In the genomic region with DNA sequence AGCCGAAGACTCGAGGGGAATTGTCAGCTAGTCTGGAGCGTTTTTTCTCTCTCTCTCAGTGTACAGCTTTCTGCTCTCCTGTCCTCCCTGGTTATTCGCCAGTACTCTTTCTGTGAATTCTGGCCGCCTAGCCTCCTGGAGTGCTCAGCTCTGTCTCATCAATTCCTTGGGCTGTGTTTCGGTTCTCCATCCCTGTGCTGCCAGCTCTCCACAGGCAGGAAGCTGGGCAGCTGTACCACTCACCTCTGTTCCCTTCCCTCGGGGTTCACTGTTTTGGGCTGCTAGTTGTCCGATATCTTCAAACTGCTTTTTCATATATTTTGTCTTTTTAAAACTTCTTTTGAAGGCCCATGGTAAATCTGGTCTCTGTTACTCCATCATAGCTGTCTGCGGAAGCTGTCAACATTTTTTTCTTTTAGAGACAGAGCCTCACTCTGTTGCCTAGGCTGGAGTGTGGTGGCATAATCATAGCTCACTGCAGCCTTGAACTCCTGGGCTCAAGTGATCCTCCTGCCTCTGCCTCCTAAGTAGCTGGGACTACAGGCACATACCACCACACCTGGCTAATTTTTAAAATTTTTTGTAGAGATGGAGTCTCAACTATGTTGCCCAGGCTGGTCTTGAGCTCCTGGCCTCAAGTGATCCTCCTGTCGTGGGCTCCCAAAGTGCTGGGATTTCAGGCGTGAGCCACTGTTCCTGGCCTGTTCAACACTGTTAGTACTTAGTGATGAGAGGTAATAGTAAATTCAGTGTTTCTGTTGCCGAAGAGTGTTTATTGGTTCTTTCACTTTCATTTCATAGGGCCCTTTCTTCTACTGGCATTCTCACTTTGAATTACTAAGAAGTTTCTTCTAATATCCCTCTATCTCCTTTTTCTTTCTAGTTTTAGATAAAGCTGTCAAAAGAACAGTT, we compare ENCODE assay signal across 10 cellular contexts. TPM values are rescaled to one million over a fixed set of nuclear protein-coding genes. Genes with fewer than 3 reads are reported as not detected.
DNase-seq lines count a peak whose midpoint lies in the region; ATAC-seq and TF ChIP-seq lines count a peak whose summit lies in the region.
"Had no signal": no experiment of that assay in that cellular context is flagged by ENCODE, and none has a peak within 500 bp of the region (broad histone marks: within the 10 kb centered on the region; RNA-seq: fewer than 3 reads in every experiment).

No MANE protein-coding gene starts in this region.

- CTCF ChIA-PET in A673 (lab: Charles Lee), result no interaction called here

- no peaks in the 10 kb centered on the region for H3K9me3 Mint-ChIP-seq in naive B cell

- no peak for TF ChIP-seq CTCF in Peyer's patch (IDR thresholded peaks at IDR 0.05)
- no peak for TF ChIP-seq CTCF in A673 (conservative IDR thresholded peaks at IDR 0.05; ENCODE audit: low read depth, low read length)

- peak overlapping the region; percentile 26 to 91 (median 72) for H3K27ac Mint-ChIP-seq in naive B cell
- H3K27ac Mint-ChIP-seq: progenitor cell of endocrine pancreas had no signal

- no peak for DNase-seq in Peyer's patch
- no peak for DNase-seq in naive B cell
- no peak for DNase-seq in NCI-H524 treated with DMSO at 0.1 percent for 48 hours (lab: John Stamatoyannopoulos, UW)
- DNase-seq in NCI-H187 (lab: John Stamatoyannopoulos, UW), result no peak
- no peak for DNase-seq in NCI-H1092 treated with DMSO at 0.1 percent for 48 hours (lab: John Stamatoyannopoulos, UW)
- DNase-seq in A673 (ENCODE audit: low spot score), result no peak
- DNase-seq: SW 1271 had no signal

- peaks cover 0 to 3% of the 10 kb centered on the region in 2 donors for H3K36me3 Mint-ChIP-seq in naive B cell

- H3K4me1 ChIP-seq in Peyer's patch (peaks cover 0 to 9% (median 0%) of the 10 kb centered on the region in 4 donors), A673 (ENCODE audit: insufficient read depth, low read length, poor library complexity, severe bottlenecking) (no peaks in the 10 kb centered on the region)

- H3K36me3 ChIP-seq in Peyer's patch, result peaks cover 0 to 8% (median 0%) of the 10 kb centered on the region in 3 donors
- peaks cover 5% of the 10 kb centered on the region for H3K36me3 ChIP-seq in A673 (ENCODE audit: insufficient read depth, low read length, poor library complexity, severe bottlenecking)

- H3K4me3 ChIP-seq in Peyer's patch (peak overlapping the region in 3 of 4 donors; percentile 6 to 29 (median 26)), A673 (ENCODE audit: low read depth, low read length, poor library complexity, severe bottlenecking) (no peak overlapping the region)

- peak overlapping the region; percentile 42 to 82 (median 71) for H3K4me3 Mint-ChIP-seq in naive B cell

- ATAC-seq in GM18511 (IDR thresholded peaks at IDR 0.05; ENCODE audit: unreplicated experiment) (peak; percentile 90), GM21737 (IDR thresholded peaks at IDR 0.05; ENCODE audit: unreplicated experiment) (peak; percentile 81), naive B cell (ENCODE audit: low read depth in 2 of 2) (no peak)

- H3K27me3 Mint-ChIP-seq in naive B cell, result no peaks in the 10 kb centered on the region
- H3K27me3 Mint-ChIP-seq: progenitor cell of endocrine pancreas had no signal

- peaks cover 15 to 22% (median 17%) of the 10 kb centered on the region in 3 donors for H3K4me1 Mint-ChIP-seq in naive B cell

- intact Hi-C loops in A673 (cut with micrococcal nuclease; ENCODE audit: unreplicated experiment), result no loop called here

- POLR2A ChIA-PET in A673 (lab: Charles Lee; ENCODE audit: low non-redundant PET), result no interaction called here

- no peak for TF ChIP-seq POLR2A in Peyer's patch (IDR thresholded peaks at IDR 0.05)

- H3K27me3 ChIP-seq in Peyer's patch, result no peaks in the 10 kb centered on the region
- H3K27me3 ChIP-seq in A673 (replicated peaks; ENCODE audit: insufficient read depth, low read depth, low read length, poor library complexity), result no peaks in the 10 kb centered on the region

- BruUV-seq in A673 (replicated peaks; lab: Mats Ljungman, UMichigan), result no TSS peak

- H3K9me3 ChIP-seq in Peyer's patch, result no peaks in the 10 kb centered on the region
- no peaks in the 10 kb centered on the region for H3K9me3 ChIP-seq in A673 (ENCODE audit: low read depth, low read length, poor library complexity, severe bottlenecking)

- H3K27ac ChIP-seq in Peyer's patch, result peak overlapping the region in 1 of 4 donors; percentile 23
- H3K27ac ChIP-seq in A673 (ENCODE audit: low read depth, low read length, poor library complexity, severe bottlenecking), result no peak overlapping the region

RNA-seq across cellular contexts. Expression of gene ZCCHC4, which starts 18.6 kb away (rescaled TPM):
- total RNA-seq in Peyer's patch (10 to 100 TPM; 14.7 to 55.3 (median 19.8) TPM), A673 (2021) (17.7 and 18.0 TPM in 2 replicates)
- 10 to 100 TPM in 3 of 6 donors, 1 to 10 TPM in 2, not detected in 1; 7.0 to 14.3 (median 10.3) TPM for polyA plus RNA-seq in naive B cell (ENCODE audit: low read depth in 6 of 6)

RNA-seq across cellular contexts. Expression of gene ANAPC4, which starts 45.9 kb away (rescaled TPM):
- total RNA-seq in Peyer's patch, result 10 to 100 TPM; 23.5 to 69.3 (median 39.7) TPM
- polyA plus RNA-seq in naive B cell (ENCODE audit: low read depth in 6 of 6), result 10 to 100 TPM; 14.7 to 23.1 (median 19.2) TPM
- total RNA-seq in A673 (2021), result 37.9 and 42.8 TPM in 2 replicates

Comparison
In these comparisons a context has a peak if more than half of its experiments do, and no peak if none do; other contexts are left out.
1. ATAC-seq: peak in GM18511 (single experiment) and GM21737 (single experiment); none in naive B cell (0 of 2).